In the genomic region with DNA sequence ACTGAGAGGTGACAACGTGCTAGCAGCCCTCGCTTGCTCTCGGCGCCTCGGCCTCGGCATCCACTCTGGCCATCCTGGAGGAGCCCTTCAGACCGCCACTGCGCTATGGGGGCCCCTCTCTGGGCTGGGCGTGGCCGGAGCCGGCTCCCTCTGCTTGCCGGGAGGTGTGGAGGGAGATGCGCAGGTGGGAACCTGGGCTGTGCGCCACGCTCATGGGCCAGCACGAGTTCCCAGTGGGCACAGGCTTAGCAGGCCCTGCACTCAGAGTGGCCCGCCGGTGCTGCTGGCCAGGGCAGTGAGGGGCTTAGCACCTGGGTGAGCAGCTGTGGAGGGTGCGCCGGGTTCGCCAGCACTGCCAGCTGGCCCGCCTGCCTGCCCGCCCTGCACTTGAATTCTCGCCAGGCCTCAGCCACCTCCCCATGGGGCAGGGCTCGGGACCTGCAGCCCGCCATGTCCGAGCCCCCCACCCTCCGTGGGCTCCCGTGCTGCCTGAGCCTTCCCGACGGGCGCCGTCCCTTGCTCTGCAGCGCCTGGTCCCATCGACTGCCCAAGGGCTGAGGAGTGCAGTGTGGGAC, we compare ENCODE assay signal across 20 cellular contexts.
DNase-seq lines count a peak whose midpoint lies in the region; ATAC-seq, FAIRE-seq and TF ChIP-seq lines count a peak whose summit lies in the region.
"Had no signal": no experiment of that assay in that cellular context is flagged by ENCODE, and none has a peak within 500 bp of the region (broad histone marks: within the 10 kb centered on the region; RNA-seq: fewer than 3 reads in every experiment).

No MANE protein-coding gene starts in this region.

- 92 to 99% (median 97%) methylated on average over 20 to 35 of the region's 35 CpGs for WGBS in spleen, 5 donors

- FAIRE-seq in kidney (lab: Jason Lieb, UNC): no peak
- FAIRE-seq: A204.1, H54, HTR-8/SVneo had no signal

- H3K9ac ChIP-seq in kidney (ENCODE audit: low read length in 2 of 2): no peak overlapping the region

- TF ChIP-seq CTCF in right atrium auricular region (IDR thresholded peaks at IDR 0.05) (no peak), kidney (IDR thresholded peaks at IDR 0.05; ENCODE audit: borderline replicate concordance, extremely low read depth, insufficient read depth) (no peak), spleen (IDR thresholded peaks at IDR 0.05 in 8 of 11, conservative IDR thresholded peaks at IDR 0.05 in 3 of 11) (no peak)

- peak; percentile 18 to 75 for ATAC-seq in left cardiac atrium
- no peak for ATAC-seq in HG02852 (IDR thresholded peaks at IDR 0.05; ENCODE audit: unreplicated experiment)
- ATAC-seq in activated CD4-positive, CD25-positive, alpha-beta regulatory T cell treated with anti-CD3 and anti-CD28 coated beads, Interleukin-2, amount 50 U/mL, for 24 hours: no peak
- ATAC-seq in HG03565 (IDR thresholded peaks at IDR 0.05; ENCODE audit: unreplicated experiment): no peak

- peaks cover 0 to 41% of the 10 kb centered on the region in 2 donors for H3K4me1 ChIP-seq in right atrium auricular region
- H3K4me1 ChIP-seq in kidney (ENCODE audit: control insufficient read depth in 1 of 2, insufficient read depth in 1 of 2, low read depth in 1 of 2, low read length in 2 of 2): peaks cover 0 to 4% of the 10 kb centered on the region in 2 donors
- peaks cover 7 to 31% (median 21%) of the 10 kb centered on the region in 6 donors for H3K4me1 ChIP-seq in spleen

- TF ChIP-seq POLR2A in spleen (IDR thresholded peaks at IDR 0.05): no peak

- H3K9me3 ChIP-seq in right atrium auricular region: no peaks in the 10 kb centered on the region
- H3K9me3 ChIP-seq in kidney (ENCODE audit: control insufficient read depth in 1 of 2, low read length in 2 of 2): no peaks in the 10 kb centered on the region
- H3K9me3 ChIP-seq in spleen: peaks cover 0 to 13% (median 10%) of the 10 kb centered on the region in 8 donors
- H3K9me3 ChIP-seq: SJSA1 had no signal

- H3K27me3 ChIP-seq in right atrium auricular region: no peaks in the 10 kb centered on the region
- H3K27me3 ChIP-seq in spleen (replicated peaks in 1 of 7): no peaks in the 10 kb centered on the region
- H3K27me3 ChIP-seq: SJSA1 had no signal

- H3K27ac ChIP-seq in right atrium auricular region: no peak overlapping the region
- no peak overlapping the region for H3K27ac ChIP-seq in kidney (ENCODE audit: low read depth in 2 of 2, low read length in 2 of 2)
- H3K27ac ChIP-seq in spleen: no peak overlapping the region

- intact Hi-C loops in left cardiac atrium (cut with DNase I) (no loop called here), kidney (cut with DNase I) (no loop called here), spleen (cut with DNase I; ENCODE audit: low total_unique reads) (no loop called here)

- H3K4me3 ChIP-seq in right atrium auricular region (no peak overlapping the region), kidney (ENCODE audit: low read length in 2 of 2) (no peak overlapping the region), spleen (no peak overlapping the region)
- H3K4me3 ChIP-seq: SJSA1 had no signal

- H3K36me3 ChIP-seq in right atrium auricular region (no peaks in the 10 kb centered on the region), kidney (ENCODE audit: control insufficient read depth in 1 of 2, insufficient read depth in 2 of 2, low read length in 2 of 2) (no peaks in the 10 kb centered on the region), spleen (peaks cover 0 to 41% (median 3%) of the 10 kb centered on the region in 6 donors)

- no peak for DNase-seq in left cardiac atrium
- DNase-seq in right atrium auricular region (ENCODE audit: low spot score): no peak
- DNase-seq in kidney: peak; percentile 78
- DNase-seq in spleen: peak; percentile 76
- DNase-seq: CD4-positive, alpha-beta memory T cell; COR-L47; DMS53; KG1; MM.1S; NCI-H2029; NCI-H446; NCI-H524 treated with DMSO at 0.1 percent for 48 hours; NCI-H774 had no signal

Comparison
In these comparisons a context has a peak if more than half of its experiments do, and no peak if none do; other contexts are left out.
1. ATAC-seq: peak in left cardiac atrium (2 of 2); none in HG02852 (single experiment), activated CD4-positive, CD25-positive, alpha-beta regulatory T cell treated with anti-CD3 and anti-CD28 coated beads, Interleukin-2, amount 50 U/mL, for 24 hours (0 of 2) and HG03565 (single experiment).
2. DNase-seq: peak in kidney (single experiment) and spleen (single experiment); none in left cardiac atrium (single experiment) and right atrium auricular region (single experiment).